ENCODE assay signal across 27 cellular contexts in the genomic region with DNA sequence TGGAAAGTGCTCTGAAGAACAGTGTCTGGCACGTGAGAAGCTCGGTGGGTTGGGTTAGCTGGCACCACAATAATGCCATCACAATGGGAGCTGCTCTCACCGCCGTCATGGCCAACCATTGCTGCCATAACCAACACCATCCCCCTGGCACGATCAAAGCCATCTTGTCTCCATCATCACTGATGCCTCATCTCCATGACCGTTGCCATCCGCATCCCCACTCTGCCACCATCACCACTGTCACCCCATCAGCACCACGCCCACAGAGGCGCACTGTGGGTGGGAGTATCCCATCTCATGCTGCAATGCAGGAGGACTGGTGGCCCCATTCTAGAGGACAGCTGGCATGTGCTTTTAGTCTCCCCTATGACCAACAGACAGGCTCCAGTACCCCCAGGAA. TPM values are rescaled to one million over a fixed set of nuclear protein-coding genes. Genes with fewer than 3 reads are reported as not detected.
DNase-seq lines count a peak whose midpoint lies in the region; ATAC-seq, FAIRE-seq and TF ChIP-seq lines count a peak whose summit lies in the region.
"Had no signal": no experiment of that assay in that cellular context is flagged by ENCODE, and none has a peak within 500 bp of the region (broad histone marks: within the 10 kb centered on the region; RNA-seq: fewer than 3 reads in every experiment).

No MANE protein-coding gene starts in this region.

- TF ChIP-seq CTCF in H1 (IDR thresholded peaks at IDR 0.05; ENCODE audit: control extremely low read depth in 1 of 3, insufficient read depth in 1 of 3, low read depth in 1 of 3, low read length in 3 of 3): no peak
- no peak for TF ChIP-seq CTCF in neural progenitor cell (IDR thresholded peaks at IDR 0.05)

- no peak for TF ChIP-seq EP300 in H1 (IDR thresholded peaks at IDR 0.05; ENCODE audit: borderline replicate concordance in 1 of 2, low read depth in 2 of 2, low read length in 2 of 2)

- H3K9me3 ChIP-seq in H1 (ENCODE audit: insufficient read depth in 2 of 2, low read depth in 1 of 2, low read length in 1 of 2) (no peaks in the 10 kb centered on the region), neural progenitor cell (ENCODE audit: low read depth) (no peaks in the 10 kb centered on the region)
- no peaks in the 10 kb centered on the region for H3K9me3 ChIP-seq in naive thymus-derived CD4-positive, alpha-beta T cell (ENCODE audit: control insufficient read depth in 2 of 3, low read length in 3 of 3)
- H3K9me3 ChIP-seq: A549; BE2C; BLaER1 treated with 17β-estradiol and CSF1 and Interleukin-3, amounts not matched to agents 10 nM and 100 nM; HAP-1 had no signal

- intact Hi-C loops in Right ventricle myocardium inferior (cut with DNase I): no loop called here
- intact Hi-C loops in cardiac septum (cut with DNase I): loop anchor here (5.0 kb wide), 1 partner anchor 49 kb away; no protein-coding TSS in a partner anchor
- intact Hi-C loops in naive thymus-derived CD4-positive, alpha-beta T cell (cut with micrococcal nuclease): no loop called here

- ATAC-seq in Right ventricle myocardium inferior: no peak
- no peak for ATAC-seq in naive thymus-derived CD4-positive, alpha-beta T cell
- no peak for ATAC-seq in HG03521 (IDR thresholded peaks at IDR 0.05; ENCODE audit: unreplicated experiment)
- ATAC-seq: A549, GM23338 had no signal

- no peak overlapping the region; a peak in 1 of 4 replicates for H3K4me2 ChIP-seq in H1 (ENCODE audit: insufficient read depth in 1 of 2, low read depth in 2 of 2, low read length in 2 of 2)
- no peak overlapping the region for H3K4me2 ChIP-seq in neural progenitor cell
- H3K4me2 ChIP-seq: A549; BLaER1 treated with 17β-estradiol and CSF1 and Interleukin-3, amounts not matched to agents 10 nM and 100 nM; GM23338 had no signal

- no peak overlapping the region for H3K27ac Mint-ChIP-seq in neural progenitor cell
- H3K27ac Mint-ChIP-seq in naive thymus-derived CD4-positive, alpha-beta T cell: no peak overlapping the region
- H3K27ac Mint-ChIP-seq: CD4-positive, alpha-beta memory T cell; GM23338 had no signal

- H2BK15ac ChIP-seq in H1 (ENCODE audit: low read length): no peak overlapping the region; the same call in 1 of the 2 replicates

- H2AK5ac ChIP-seq in H1 (ENCODE audit: low read depth, low read length): no peak overlapping the region

- H3K9me3 Mint-ChIP-seq in neural progenitor cell: peaks cover 2% of the 10 kb centered on the region
- peaks cover 0 to 5% (median 0%) of the 10 kb centered on the region in 11 donors for H3K9me3 Mint-ChIP-seq in naive thymus-derived CD4-positive, alpha-beta T cell
- H3K9me3 Mint-ChIP-seq: CD4-positive, alpha-beta memory T cell; GM23338 had no signal

- TF ChIP-seq RAD21 in H1 (IDR thresholded peaks at IDR 0.05 in 1 of 2, conservative IDR thresholded peaks at IDR 0.05 in 1 of 2; ENCODE audit: low read depth in 2 of 2, low read length in 2 of 2): no peak

- H4K20me1 ChIP-seq in H1 (replicated peaks in 1 of 2; ENCODE audit: control insufficient read depth in 1 of 2, insufficient read depth in 2 of 2, low read length in 2 of 2) (peaks cover 0 to 7% of the 10 kb centered on the region in 2 experiments), neural progenitor cell (ENCODE audit: low read depth) (no peaks in the 10 kb centered on the region)
- H4K20me1 ChIP-seq: BLaER1 treated with 17β-estradiol and CSF1 and Interleukin-3, amounts not matched to agents 10 nM and 100 nM had no signal

- FAIRE-seq in H1 (lab: Jason Lieb, UNC): no peak
- peak; percentile 27 for FAIRE-seq in urothelium cell line (lab: Jason Lieb, UNC)
- FAIRE-seq: A549, GM12891, GM18507, H54 had no signal

- H3K4me1 Mint-ChIP-seq in neural progenitor cell: peaks cover 45% of the 10 kb centered on the region
- peaks cover 0 to 6% (median 0%) of the 10 kb centered on the region in 7 donors for H3K4me1 Mint-ChIP-seq in naive thymus-derived CD4-positive, alpha-beta T cell
- H3K4me1 Mint-ChIP-seq: CD4-positive, alpha-beta memory T cell had no signal

- H3K23ac ChIP-seq in H1 (ENCODE audit: insufficient read length): no peak overlapping the region

- H2AFZ ChIP-seq in H1 (ENCODE audit: low read length) (no peak overlapping the region), neural progenitor cell (replicated peaks) (no peak overlapping the region)
- H2AFZ ChIP-seq: GM23338 had no signal

- H3K4me3 Mint-ChIP-seq in neural progenitor cell: peak overlapping the region; percentile 38
- no peak overlapping the region for H3K4me3 Mint-ChIP-seq in naive thymus-derived CD4-positive, alpha-beta T cell
- H3K4me3 Mint-ChIP-seq: CD4-positive, alpha-beta memory T cell; GM23338 had no signal

- H3F3A ChIP-seq in neural progenitor cell (ENCODE audit: low read depth): peaks cover 56% of the 10 kb centered on the region

- peaks cover 18% of the 10 kb centered on the region for H3K27me3 Mint-ChIP-seq in neural progenitor cell (ENCODE audit: insufficient read depth, low read depth)
- peaks cover 0 to 15% (median 11%) of the 10 kb centered on the region in 5 donors for H3K27me3 Mint-ChIP-seq in naive thymus-derived CD4-positive, alpha-beta T cell

- no peak overlapping the region for H2BK5ac ChIP-seq in H1 (ENCODE audit: low read depth, low read length)

- H3K4me1 ChIP-seq in H1 (replicated peaks in 1 of 4; ENCODE audit: control insufficient read depth in 3 of 4, insufficient read depth in 4 of 4, low read length in 3 of 4) (peaks cover 8 to 38% (median 20%) of the 10 kb centered on the region in 4 experiments), neural progenitor cell (peaks cover 58% of the 10 kb centered on the region)
- no peaks in the 10 kb centered on the region for H3K4me1 ChIP-seq in naive thymus-derived CD4-positive, alpha-beta T cell (ENCODE audit: control insufficient read depth in 2 of 2, insufficient read depth in 2 of 2, low read length in 2 of 2)
- H3K4me1 ChIP-seq: A549 had no signal

- no peaks in the 10 kb centered on the region for H3K36me3 ChIP-seq in H1 (ENCODE audit: control insufficient read depth in 2 of 4, insufficient read depth in 4 of 4, low read length in 3 of 4)
- no peaks in the 10 kb centered on the region for H3K36me3 ChIP-seq in neural progenitor cell
- H3K36me3 ChIP-seq in naive thymus-derived CD4-positive, alpha-beta T cell (ENCODE audit: control insufficient read depth in 2 of 3, insufficient read depth in 3 of 3, low read length in 3 of 3): no peaks in the 10 kb centered on the region
- H3K36me3 ChIP-seq: BE2C; BLaER1 treated with 17β-estradiol and CSF1 and Interleukin-3, amounts not matched to agents 10 nM and 100 nM; HAP-1 had no signal

- peak overlapping the region; percentile 47 for H4K91ac ChIP-seq in H1 (replicated peaks; ENCODE audit: insufficient read length, low read length)

- H2BK120ac ChIP-seq in H1 (replicated peaks; ENCODE audit: low read depth, low read length): no peak overlapping the region

- POLR2A ChIA-PET in H1 (lab: Charles Lee; ENCODE audit: partially characterized antibody): interaction anchor here (2.2 kb wide), 1 partner anchor 22 kb away, joined by 6 read pairs; no protein-coding TSS in a partner anchor
- POLR2A ChIA-PET in naive thymus-derived CD4-positive, alpha-beta T cell (lab: Charles Lee): no interaction called here

- H3K4me3 ChIP-seq in H1 (ENCODE audit: extremely low read depth in 1 of 4, insufficient read depth in 2 of 4, low read depth in 3 of 4, low read length in 4 of 4) (no peak overlapping the region), neural progenitor cell (no peak overlapping the region)
- H3K4me3 ChIP-seq in naive thymus-derived CD4-positive, alpha-beta T cell (ENCODE audit: low read length): no peak overlapping the region
- H3K4me3 ChIP-seq: A549; BLaER1 treated with 17β-estradiol and CSF1 and Interleukin-3, amounts not matched to agents 10 nM and 100 nM; GM23338; HAP-1 had no signal

- H3K79me2 ChIP-seq in H1 (ENCODE audit: control insufficient read depth in 1 of 2, insufficient read depth in 2 of 2, low read length in 2 of 2) (no peaks in the 10 kb centered on the region), neural progenitor cell (ENCODE audit: low read depth) (no peaks in the 10 kb centered on the region)

- no peak overlapping the region; the same call in 1 of the 2 replicates for H4K8ac ChIP-seq in H1 (ENCODE audit: extremely low read depth, insufficient read depth, low read length)

- no peak overlapping the region for H3K14ac ChIP-seq in H1 (ENCODE audit: insufficient read length)

- peaks cover 8 to 34% (median 26%) of the 10 kb centered on the region in 4 experiments for H3K27me3 ChIP-seq in H1 (replicated peaks in 1 of 4; ENCODE audit: control insufficient read depth in 3 of 4, extremely low read depth in 1 of 4, insufficient read depth in 3 of 4, low read length in 3 of 4)
- peaks cover 17% of the 10 kb centered on the region for H3K27me3 ChIP-seq in neural progenitor cell
- no peaks in the 10 kb centered on the region for H3K27me3 ChIP-seq in naive thymus-derived CD4-positive, alpha-beta T cell (ENCODE audit: control insufficient read depth in 2 of 2, insufficient read depth in 2 of 2, low read length in 2 of 2)
- H3K27me3 ChIP-seq: BE2C had no signal

- WGBS in H1 (ENCODE audit: extremely low coverage in 1 of 2, insufficient coverage in 1 of 2, insufficient read length in 1 of 2, insufficient replicate concordance in 2 of 2, low coverage in 1 of 2, low lambda C conversion rate in 2 of 2, missing lambda C conversion rate in 1 of 2), 2 experiments: 91% methylated on average over 9 of the region's 9 CpGs; no CpG with 5 or more reads in 1 of the 2 experiments

- no peak overlapping the region for H2BK12ac ChIP-seq in H1 (ENCODE audit: low read depth, low read length)

- CTCF ChIA-PET in H1 (lab: Charles Lee; ENCODE audit: partially characterized antibody): interaction anchor here (2.6 kb wide), 1 partner anchor 22 kb away, joined by 9 read pairs; no protein-coding TSS in a partner anchor
- CTCF ChIA-PET in naive thymus-derived CD4-positive, alpha-beta T cell (lab: Charles Lee): no interaction called here

- H3K18ac ChIP-seq in H1 (ENCODE audit: extremely low read depth, low read length): no peak overlapping the region

- no peak for TF ChIP-seq POLR2A in H1 (IDR thresholded peaks at IDR 0.05; ENCODE audit: control extremely low read depth in 1 of 2, low read depth in 2 of 2, low read length in 2 of 2)

- H3K36me3 Mint-ChIP-seq in neural progenitor cell: no peaks in the 10 kb centered on the region
- no peaks in the 10 kb centered on the region for H3K36me3 Mint-ChIP-seq in naive thymus-derived CD4-positive, alpha-beta T cell
- H3K36me3 Mint-ChIP-seq: CD4-positive, alpha-beta memory T cell had no signal

- DNase-seq in Right ventricle myocardium inferior (ENCODE audit: missing footprints) (peak; percentile 53), cardiac septum (ENCODE audit: low spot score) (no peak), H1 (ENCODE audit: low read depth in 1 of 2, low spot score in 2 of 2) (no peak), neural progenitor cell (ENCODE audit: low spot score) (no peak), urothelium cell line (ENCODE audit: low spot score) (no peak), caudate nucleus (lab: John Stamatoyannopoulos, UW) (no peak)
- DNase-seq in naive thymus-derived CD4-positive, alpha-beta T cell: no peak
- DNase-seq: 8988T; ACHN; AML-193; BE2C; Calu3; CD4-positive, alpha-beta memory T cell; COR-L47; DMS53; DMS79 treated with DMSO at 0.1 percent for 48 hours; GF-D8 had no signal

- no peak overlapping the region for H4K5ac ChIP-seq in H1 (ENCODE audit: insufficient read length, low read depth, low read length)

- H2BK20ac ChIP-seq in H1 (ENCODE audit: low read length): no peak overlapping the region

- peaks cover 4% of the 10 kb centered on the region; the same call in 1 of the 2 replicates for H3K23me2 ChIP-seq in H1 (ENCODE audit: low read depth, low read length)

- H3K4ac ChIP-seq in H1 (replicated peaks; ENCODE audit: insufficient read length, low read depth, low read length): no peak overlapping the region

- H3K56ac ChIP-seq in H1 (replicated peaks; ENCODE audit: insufficient read length, low read depth, low read length): no peak overlapping the region

- H3K9ac ChIP-seq in H1 (replicated peaks in 1 of 4; ENCODE audit: extremely low read depth in 1 of 4, low read depth in 3 of 4, low read length in 3 of 4) (no peak overlapping the region), neural progenitor cell (no peak overlapping the region)
- H3K9ac ChIP-seq: BLaER1 treated with 17β-estradiol and CSF1 and Interleukin-3, amounts not matched to agents 10 nM and 100 nM had no signal

- H3K79me1 ChIP-seq in H1 (ENCODE audit: low read depth, low read length): no peaks in the 10 kb centered on the region

- H3K27ac ChIP-seq in H1 (ENCODE audit: low read depth, low read length) (no peak overlapping the region), neural progenitor cell (no peak overlapping the region), caudate nucleus (ENCODE audit: low read depth, low read length) (no peak overlapping the region)
- H3K27ac ChIP-seq in naive thymus-derived CD4-positive, alpha-beta T cell (ENCODE audit: low read depth, low read length): no peak overlapping the region
- H3K27ac ChIP-seq: A549; BLaER1 treated with 17β-estradiol and CSF1 and Interleukin-3, amounts not matched to agents 10 nM and 100 nM had no signal

RNA-seq across cellular contexts. Expression of a gene that starts 23.7 kb away (rescaled TPM):
- total RNA-seq in Right ventricle myocardium inferior: not detected
- not detected for total RNA-seq in cardiac septum
- 0.42 and 0.58 TPM in 2 replicates for total RNA-seq in H1 (2021; fragmentation: NEBNext Ultra II Directional; extraction: Animal tissue kit (Norgen Biotek cat#: 25700))
- polyA plus RNA-seq in H1 (2011; rRNA removed): 0.29 and 0.74 TPM in 2 replicates
- 0.34 TPM for polyA plus RNA-seq in H1 (2011; cell fraction: cytosol; rRNA removed)
- polyA plus RNA-seq in H1 (2011; cell fraction: nucleus; rRNA removed): 0.37 TPM
- 0.27 to 0.74 TPM (median 0.45 TPM) in 3 of 4 replicates, not detected in the other for polyA plus RNA-seq in H1 (2012, experiment 1 of 2)
- 0.16 TPM for polyA plus RNA-seq in H1 (2012, experiment 2 of 2)
- 0.22 TPM for polyA plus RNA-seq in H1 (2013, experiment 1 of 2)
- 0.17 TPM for polyA plus RNA-seq in H1 (2013, experiment 2 of 2)
- 0.47 and 0.90 TPM in 2 replicates for polyA minus RNA-seq in H1 (2011; rRNA and poly(A)+ RNA removed)
- polyA minus RNA-seq in H1 (2011; cell fraction: cytosol; rRNA and poly(A)+ RNA removed): not detected
- polyA minus RNA-seq in H1 (2011; cell fraction: nucleus; rRNA and poly(A)+ RNA removed): 0.30 TPM
- total RNA-seq in neural progenitor cell (ENCODE audit: low replicate concordance): 1.0 and 3.3 TPM in 2 replicates
- total RNA-seq in naive thymus-derived CD4-positive, alpha-beta T cell: under 1 TPM in 1 of 5 experiments, not detected in 4; 0.11 TPM
- polyA plus RNA-seq in naive thymus-derived CD4-positive, alpha-beta T cell: not detected
- total RNA-seq: Calu3; CD4-positive, alpha-beta memory T cell; Daoy had no signal
- polyA plus RNA-seq: A549; CD4-positive, alpha-beta memory T cell; GM23338 had no signal

RNA-seq across cellular contexts. Expression of a gene that starts 33.2 kb away (rescaled TPM):
- not detected for total RNA-seq in Right ventricle myocardium inferior
- total RNA-seq in cardiac septum: not detected
- total RNA-seq in H1 (2021; fragmentation: NEBNext Ultra II Directional; extraction: Animal tissue kit (Norgen Biotek cat#: 25700)): 1.1 and 1.4 TPM in 2 replicates
- polyA plus RNA-seq in H1 (2011; rRNA removed): 0.41 and 1.2 TPM in 2 replicates
- polyA plus RNA-seq in H1 (2011; cell fraction: cytosol; rRNA removed): 0.97 TPM
- 6.4 TPM for polyA plus RNA-seq in H1 (2011; cell fraction: nucleus; rRNA removed)
- 0.18 to 1.4 TPM (median 0.68 TPM) in 4 replicates for polyA plus RNA-seq in H1 (2012, experiment 1 of 2)
- 0.13 TPM for polyA plus RNA-seq in H1 (2012, experiment 2 of 2)
- 0.36 TPM for polyA plus RNA-seq in H1 (2013, experiment 1 of 2)
- 0.42 TPM for polyA plus RNA-seq in H1 (2013, experiment 2 of 2)
- polyA minus RNA-seq in H1 (2011; rRNA and poly(A)+ RNA removed): 0.32 and 2.0 TPM in 2 replicates
- 2.3 TPM for polyA minus RNA-seq in H1 (2011; cell fraction: cytosol; rRNA and poly(A)+ RNA removed)
- polyA minus RNA-seq in H1 (2011; cell fraction: nucleus; rRNA and poly(A)+ RNA removed): 4.8 TPM
- 0.13 and 0.43 TPM in 2 replicates for total RNA-seq in neural progenitor cell (ENCODE audit: low replicate concordance)
- total RNA-seq in naive thymus-derived CD4-positive, alpha-beta T cell: not detected
- not detected for polyA plus RNA-seq in naive thymus-derived CD4-positive, alpha-beta T cell
- total RNA-seq: Calu3; CD4-positive, alpha-beta memory T cell; G401 had no signal
- polyA plus RNA-seq: A549; CD4-positive, alpha-beta memory T cell had no signal
